In the genomic region with DNA sequence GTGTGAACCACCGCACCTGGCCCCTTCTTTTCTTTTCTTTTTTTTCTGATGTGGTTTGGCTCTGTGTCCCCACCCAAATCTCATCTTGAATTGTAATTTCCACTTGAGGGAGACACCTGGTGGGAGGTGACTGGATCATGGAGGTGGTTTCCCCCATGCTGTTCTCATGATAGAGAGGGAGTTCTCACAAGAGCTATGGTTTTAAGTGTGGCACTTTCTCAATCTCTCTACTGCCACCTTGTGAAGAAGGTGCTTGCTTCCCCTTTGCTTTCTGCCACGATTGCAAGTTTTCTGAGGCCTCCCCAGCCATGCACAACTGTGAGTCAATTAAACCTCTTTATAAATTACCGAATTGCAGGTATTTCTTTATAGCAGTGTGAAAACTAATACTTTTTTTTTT, we compare ENCODE assay signal across 10 cellular contexts. TPM values are rescaled to one million over a fixed set of nuclear protein-coding genes. Genes with fewer than 3 reads are reported as not detected.
A peak's percentile ranks its signal among the peaks of the same experiment; 100 is the strongest.
DNase-seq lines count a peak whose midpoint lies in the region; ATAC-seq, FAIRE-seq and TF ChIP-seq lines count a peak whose summit lies in the region.
"Had no signal": no experiment of that assay in that cellular context is flagged by ENCODE, and none has a peak within 500 bp of the region (broad histone marks: within the 10 kb centered on the region; RNA-seq: fewer than 3 reads in every experiment).

No MANE protein-coding gene starts in this region.

- TF ChIP-seq RAD21 in K562 (CRISPR knock-in tag; conservative IDR thresholded peaks at IDR 0.05 in 1 of 2, IDR thresholded peaks at IDR 0.05 in 1 of 2): peak in 1 of 2 experiments; percentile 37; a peak in 2 of 4 replicates

- H3K9me3 Mint-ChIP-seq in activated CD4-positive, alpha-beta T cell treated with anti-CD3 and anti-CD28 coated beads, Interleukin-2, amount 10 ng/mL, durations not matched to agents 7 days and 5 days: no peaks in the 10 kb centered on the region
- H3K9me3 Mint-ChIP-seq in progenitor cell of endocrine pancreas (ENCODE audit: low read depth): no peaks in the 10 kb centered on the region
- no peaks in the 10 kb centered on the region for H3K9me3 Mint-ChIP-seq in stimulated activated effector memory CD8-positive, alpha-beta T cell treated with anti-CD3 and anti-CD28 coated beads, Interleukin-12 subunit alpha, Interleukin-12 subunit beta, amount 100 ng/mL, for 72 hours

- H4K20me1 ChIP-seq in K562 (replicated peaks; ENCODE audit: control insufficient read depth, insufficient read depth, low read length): no peaks in the 10 kb centered on the region

- 41% methylated on average over 3 of the region's 3 CpGs for WGBS in K562 (ENCODE audit: insufficient coverage, low coverage, missing lambda C conversion rate)

- TF ChIP-seq CTCF in K562 (IDR thresholded peaks at IDR 0.05 in 2 of 3, conservative IDR thresholded peaks at IDR 0.05 in 1 of 3; ENCODE audit: insufficient read depth in 2 of 3, low read depth in 1 of 3, low read length in 3 of 3): peak; percentile 38 to 41 (median 39); a peak in 5 of 6 replicates
- TF ChIP-seq CTCF in progenitor cell of endocrine pancreas (IDR thresholded peaks at IDR 0.05; ENCODE audit: unreplicated experiment): peak; percentile 37

- BruUV-seq in K562 (replicated peaks; lab: Mats Ljungman, UMichigan): no TSS peak

- H3K36me3 ChIP-seq in K562 (ENCODE audit: control insufficient read depth, insufficient read depth, low read length): no peaks in the 10 kb centered on the region

- no peak for FAIRE-seq in K562 (lab: Jason Lieb, UNC)
- FAIRE-seq: endometrium had no signal

- H3K9me1 ChIP-seq in K562 (ENCODE audit: control insufficient read depth, insufficient read depth, low read length): no peaks in the 10 kb centered on the region

- no peaks in the 10 kb centered on the region for H3K27me3 ChIP-seq in K562 (ENCODE audit: control insufficient read depth in 2 of 2, insufficient read depth in 2 of 2, low read length in 2 of 2)

- in situ Hi-C loops in K562 (cut with MboI): loop anchor here (10.0 kb wide), 1 partner anchor 317 kb away; a partner anchor contains a TSS

- CTCF ChIA-PET in activated CD4-positive, alpha-beta T cell treated with anti-CD3 and anti-CD28 coated beads, Interleukin-2, amount 10 ng/mL, durations not matched to agents 7 days and 5 days (lab: Charles Lee): interaction anchor here (0.6 to 2.8 kb wide), 6 partner anchors 10 to 939 kb away, joined by 3 to 10 read pairs (median 4); a partner anchor contains a TSS
- CTCF ChIA-PET in K562 (lab: Yijun Ruan, JAX; ENCODE audit: low intra/inter-chr PET ratio): no interaction called here

- H3K4me2 ChIP-seq in K562 (ENCODE audit: insufficient read depth, low read length): no peak overlapping the region

- no peaks in the 10 kb centered on the region for H3K36me3 Mint-ChIP-seq in activated CD4-positive, alpha-beta T cell treated with anti-CD3 and anti-CD28 coated beads, Interleukin-2, amount 10 ng/mL, durations not matched to agents 7 days and 5 days (ENCODE audit: low read depth)
- H3K36me3 Mint-ChIP-seq in progenitor cell of endocrine pancreas (ENCODE audit: insufficient read depth): no peaks in the 10 kb centered on the region
- peaks cover 1% of the 10 kb centered on the region for H3K36me3 Mint-ChIP-seq in stimulated activated effector memory CD8-positive, alpha-beta T cell treated with anti-CD3 and anti-CD28 coated beads, Interleukin-12 subunit alpha, Interleukin-12 subunit beta, amount 100 ng/mL, for 72 hours

- intact Hi-C loops in K562 (cut with micrococcal nuclease): no loop called here

- no peak for TF ChIP-seq EP300 in K562 (IDR thresholded peaks at IDR 0.05; ENCODE audit: low read length)

- H3K27ac ChIP-seq in K562 (ENCODE audit: extremely low read depth, low read depth, low read length): no peak overlapping the region

- no peaks in the 10 kb centered on the region for H3K79me2 ChIP-seq in K562 (ENCODE audit: control insufficient read depth, insufficient read depth, low read length)

- no peak overlapping the region for H2AFZ ChIP-seq in K562 (ENCODE audit: low read depth, low read length)

- POLR2A ChIA-PET in activated CD4-positive, alpha-beta T cell treated with anti-CD3 and anti-CD28 coated beads, Interleukin-2, amount 10 ng/mL, durations not matched to agents 7 days and 5 days (lab: Charles Lee): no interaction called here
- POLR2A ChIA-PET in K562 (lab: Yijun Ruan, JAX): interaction anchor here (1.4 kb wide), 1 partner anchor 11 kb away, joined by 7 read pairs; a partner anchor contains a TSS

- peaks cover 5 to 11% of the 10 kb centered on the region in 2 experiments; a peak in 3 of 5 replicates for H3K4me1 ChIP-seq in K562 (replicated peaks in 1 of 2; ENCODE audit: control insufficient read depth in 2 of 2, insufficient read depth in 2 of 2, low read length in 2 of 2)

- no peaks in the 10 kb centered on the region for H3K9me3 ChIP-seq in K562 (replicated peaks; ENCODE audit: control insufficient read depth, insufficient read depth, low read depth, low read length)

- H3K9ac ChIP-seq in K562 (ENCODE audit: insufficient read depth in 1 of 2, low read depth in 2 of 2, low read length in 2 of 2): no peak overlapping the region

- H3K4me3 ChIP-seq in K562: no peak overlapping the region

- ATAC-seq in K562: peak; percentile 28; the same call in 2 of the 3 replicates
- ATAC-seq in stimulated activated effector memory CD8-positive, alpha-beta T cell treated with anti-CD3 and anti-CD28 coated beads, Interleukin-12 subunit alpha, Interleukin-12 subunit beta, amount 100 ng/mL, for 72 hours: no peak
- no peak for ATAC-seq in HG03520 (IDR thresholded peaks at IDR 0.05; ENCODE audit: unreplicated experiment)

- no peak overlapping the region for H3K4me3 Mint-ChIP-seq in activated CD4-positive, alpha-beta T cell treated with anti-CD3 and anti-CD28 coated beads, Interleukin-2, amount 10 ng/mL, durations not matched to agents 7 days and 5 days
- H3K4me3 Mint-ChIP-seq in progenitor cell of endocrine pancreas (ENCODE audit: low read depth): no peak overlapping the region
- no peak overlapping the region for H3K4me3 Mint-ChIP-seq in stimulated activated effector memory CD8-positive, alpha-beta T cell treated with anti-CD3 and anti-CD28 coated beads, Interleukin-12 subunit alpha, Interleukin-12 subunit beta, amount 100 ng/mL, for 72 hours

- DNase-seq in activated CD4-positive, alpha-beta T cell treated with anti-CD3 and anti-CD28 coated beads, Interleukin-2, amount 10 ng/mL, durations not matched to agents 7 days and 5 days: peak; percentile 35
- DNase-seq in activated CD4-positive, alpha-beta T cell treated with anti-CD3 and anti-CD28 coated beads, Interleukin-2, amount 50 U/mL, for 4 hours: no peak
- DNase-seq in NCI-H460 (ENCODE audit: extremely low read depth, low read depth): peak; percentile 25
- peak in 1 of 4 experiments; percentile 45 for DNase-seq in K562 (ENCODE audit: extremely low read depth in 1 of 4, low spot score in 3 of 4)
- DNase-seq in progenitor cell of endocrine pancreas (ENCODE audit: low spot score, unreplicated experiment): no peak
- no peak for DNase-seq in stimulated activated effector memory CD8-positive, alpha-beta T cell treated with anti-CD3 and anti-CD28 coated beads, Interleukin-12 subunit alpha, Interleukin-12 subunit beta, amount 100 ng/mL, for 72 hours (ENCODE audit: low spot score in 2 of 2)
- DNase-seq in ecto neural progenitor cell (ENCODE audit: low spot score): no peak
- DNase-seq: GF-D8 had no signal

- no peak for TF ChIP-seq POLR2A in K562 (conservative IDR thresholded peaks at IDR 0.05)

- H3K27me3 Mint-ChIP-seq in activated CD4-positive, alpha-beta T cell treated with anti-CD3 and anti-CD28 coated beads, Interleukin-2, amount 10 ng/mL, durations not matched to agents 7 days and 5 days: peaks cover 1% of the 10 kb centered on the region
- no peaks in the 10 kb centered on the region for H3K27me3 Mint-ChIP-seq in progenitor cell of endocrine pancreas

- peaks cover 16% of the 10 kb centered on the region for H3K4me1 Mint-ChIP-seq in activated CD4-positive, alpha-beta T cell treated with anti-CD3 and anti-CD28 coated beads, Interleukin-2, amount 10 ng/mL, durations not matched to agents 7 days and 5 days
- H3K4me1 Mint-ChIP-seq in progenitor cell of endocrine pancreas (ENCODE audit: low read depth): peaks cover 13% of the 10 kb centered on the region
- H3K4me1 Mint-ChIP-seq in stimulated activated effector memory CD8-positive, alpha-beta T cell treated with anti-CD3 and anti-CD28 coated beads, Interleukin-12 subunit alpha, Interleukin-12 subunit beta, amount 100 ng/mL, for 72 hours: peaks cover 12% of the 10 kb centered on the region

- H3K27ac Mint-ChIP-seq in activated CD4-positive, alpha-beta T cell treated with anti-CD3 and anti-CD28 coated beads, Interleukin-2, amount 10 ng/mL, durations not matched to agents 7 days and 5 days: no peak overlapping the region
- H3K27ac Mint-ChIP-seq in progenitor cell of endocrine pancreas: peak overlapping the region; percentile 74
- no peak overlapping the region for H3K27ac Mint-ChIP-seq in stimulated activated effector memory CD8-positive, alpha-beta T cell treated with anti-CD3 and anti-CD28 coated beads, Interleukin-12 subunit alpha, Interleukin-12 subunit beta, amount 100 ng/mL, for 72 hours

RNA-seq across cellular contexts. Expression of a gene that starts 4.9 kb away (rescaled TPM):
- under 1 TPM; 0.32 to 0.54 TPM for total RNA-seq in activated CD4-positive, alpha-beta T cell treated with anti-CD3 and anti-CD28 coated beads, Interleukin-2, amount 10 ng/mL, durations not matched to agents 7 days and 5 days
- 2.1 and 3.0 TPM in 2 replicates for total RNA-seq in NCI-H460 (2014; rRNA removed; shearing (Covaris generic))
- polyA plus RNA-seq in NCI-H460 (2014; cell fraction: nucleus; rRNA removed): 1.1 and 2.7 TPM in 2 replicates
- 4.2 and 11.1 TPM in 2 replicates for total RNA-seq in K562 (2011; cell fraction: chromatin; rRNA removed; ENCODE audit: low replicate concordance)
- 6.1 and 8.5 TPM in 2 replicates for total RNA-seq in K562 (2011; cell fraction: nucleolus; rRNA removed)
- 4.6 and 5.1 TPM in 2 replicates for total RNA-seq in K562 (2011; cell fraction: nucleoplasm; rRNA removed)
- 1.4 and 1.6 TPM in 2 replicates for total RNA-seq in K562 (2014; rRNA removed)
- total RNA-seq in K562 (2014; rRNA removed; fragmentation: Illumina TruSeq; extraction: Trizol): 1.3 and 1.4 TPM in 2 replicates
- total RNA-seq in K562 (2015; rRNA removed; fragmentation: Illumina TruSeq; extraction: Trizol): 1.9 and 2.1 TPM in 2 replicates
- 1.4 and 2.0 TPM in 2 replicates for total RNA-seq in K562 (2021)
- 1.2 and 1.7 TPM in 2 replicates for polyA plus RNA-seq in K562 (2011; rRNA removed)
- polyA plus RNA-seq in K562 (2011; cell fraction: cytosol; rRNA removed): 1.7 and 4.4 TPM in 2 replicates
- 1.0 and 1.9 TPM in 2 replicates for polyA plus RNA-seq in K562 (2011; cell fraction: nucleus; rRNA removed)
- polyA plus RNA-seq in K562 (2012): 3.4 and 5.8 TPM in 2 replicates
- polyA plus RNA-seq in K562 (2014; fragmentation: Illumina TruSeq; extraction: Trizol): 2.5 and 2.7 TPM in 2 replicates
- polyA plus RNA-seq in K562 (2014; fragmentation: Nextera tagmentation; extraction: Ambion mirVana): 1 to 10 TPM; 4.8 to 5.4 TPM
- 0.88 and 1.5 TPM in 2 replicates for polyA plus RNA-seq in K562 (2014; rRNA removed)
- polyA minus RNA-seq in K562 (2011; rRNA and poly(A)+ RNA removed): 0.63 and 1.9 TPM in 2 replicates
- polyA minus RNA-seq in K562 (2011; cell fraction: cytosol; rRNA and poly(A)+ RNA removed): 2.4 TPM in 1 of 2 replicates, not detected in the other
- 0.78 and 1.8 TPM in 2 replicates for polyA minus RNA-seq in K562 (2011; cell fraction: nucleus; rRNA and poly(A)+ RNA removed)
- 22.3 and 22.9 TPM in 2 replicates for total RNA-seq in progenitor cell of endocrine pancreas

RNA-seq across cellular contexts. Expression of a gene that starts 10.3 kb away (rescaled TPM):
- total RNA-seq in activated CD4-positive, alpha-beta T cell treated with anti-CD3 and anti-CD28 coated beads, Interleukin-2, amount 10 ng/mL, durations not matched to agents 7 days and 5 days: 10 to 100 TPM; 58.5 to 62.7 TPM
- total RNA-seq in NCI-H460 (2014; rRNA removed; shearing (Covaris generic)): 92.1 and 106 TPM in 2 replicates
- 92.9 and 97.1 TPM in 2 replicates for polyA plus RNA-seq in NCI-H460 (2014; cell fraction: nucleus; rRNA removed)
- 71.4 and 154 TPM in 2 replicates for total RNA-seq in K562 (2011; cell fraction: chromatin; rRNA removed; ENCODE audit: low replicate concordance)
- total RNA-seq in K562 (2011; cell fraction: nucleolus; rRNA removed): 93.2 and 100 TPM in 2 replicates
- total RNA-seq in K562 (2011; cell fraction: nucleoplasm; rRNA removed): 58.0 and 70.3 TPM in 2 replicates
- 154 and 158 TPM in 2 replicates for total RNA-seq in K562 (2014; rRNA removed)
- 83.0 and 89.9 TPM in 2 replicates for total RNA-seq in K562 (2014; rRNA removed; fragmentation: Illumina TruSeq; extraction: Trizol)
- 117 and 126 TPM in 2 replicates for total RNA-seq in K562 (2015; rRNA removed; fragmentation: Illumina TruSeq; extraction: Trizol)
- total RNA-seq in K562 (2021): 136 and 151 TPM in 2 replicates
- polyA plus RNA-seq in K562 (2011; rRNA removed): 85.2 and 95.3 TPM in 2 replicates
- polyA plus RNA-seq in K562 (2011; cell fraction: cytosol; rRNA removed): 105 and 226 TPM in 2 replicates
- 99.8 and 134 TPM in 2 replicates for polyA plus RNA-seq in K562 (2011; cell fraction: nucleus; rRNA removed)
- polyA plus RNA-seq in K562 (2012): 61.0 and 83.5 TPM in 2 replicates
- 117 and 127 TPM in 2 replicates for polyA plus RNA-seq in K562 (2014; fragmentation: Illumina TruSeq; extraction: Trizol)
- 1 to 10 TPM; 6.5 to 8.2 TPM for polyA plus RNA-seq in K562 (2014; fragmentation: Nextera tagmentation; extraction: Ambion mirVana)
- 83.8 and 94.3 TPM in 2 replicates for polyA plus RNA-seq in K562 (2014; rRNA removed)
- 104 and 142 TPM in 2 replicates for polyA minus RNA-seq in K562 (2011; rRNA and poly(A)+ RNA removed)
- polyA minus RNA-seq in K562 (2011; cell fraction: cytosol; rRNA and poly(A)+ RNA removed): 65.7 and 82.8 TPM in 2 replicates
- 48.7 and 75.2 TPM in 2 replicates for polyA minus RNA-seq in K562 (2011; cell fraction: nucleus; rRNA and poly(A)+ RNA removed)
- total RNA-seq in progenitor cell of endocrine pancreas: 71.6 and 74.4 TPM in 2 replicates

RNA-seq across cellular contexts. Expression of a gene that starts 27.6 kb away (rescaled TPM):
- not detected for total RNA-seq in activated CD4-positive, alpha-beta T cell treated with anti-CD3 and anti-CD28 coated beads, Interleukin-2, amount 10 ng/mL, durations not matched to agents 7 days and 5 days
- 0.30 TPM in 1 of 2 replicates, not detected in the other for total RNA-seq in NCI-H460 (2014; rRNA removed; shearing (Covaris generic))
- not detected in 2 replicates for polyA plus RNA-seq in NCI-H460 (2014; cell fraction: nucleus; rRNA removed)
- total RNA-seq in K562 (2011; cell fraction: chromatin; rRNA removed; ENCODE audit: low replicate concordance): 1.4 TPM in 1 of 2 replicates, not detected in the other
- total RNA-seq in K562 (2011; cell fraction: nucleolus; rRNA removed): 3.0 and 3.9 TPM in 2 replicates
- total RNA-seq in K562 (2011; cell fraction: nucleoplasm; rRNA removed): 1.5 and 1.6 TPM in 2 replicates
- total RNA-seq in K562 (2014; rRNA removed): 0.45 and 1.3 TPM in 2 replicates
- total RNA-seq in K562 (2014; rRNA removed; fragmentation: Illumina TruSeq; extraction: Trizol): 0.15 TPM in 1 of 2 replicates, not detected in the other
- total RNA-seq in K562 (2015; rRNA removed; fragmentation: Illumina TruSeq; extraction: Trizol): 0.38 and 0.43 TPM in 2 replicates
- 1.5 and 1.6 TPM in 2 replicates for total RNA-seq in K562 (2021)
- 0.10 and 0.79 TPM in 2 replicates for polyA plus RNA-seq in K562 (2011; rRNA removed)
- 1.1 and 1.7 TPM in 2 replicates for polyA plus RNA-seq in K562 (2011; cell fraction: cytosol; rRNA removed)
- polyA plus RNA-seq in K562 (2011; cell fraction: nucleus; rRNA removed): 0.40 and 0.63 TPM in 2 replicates
- polyA plus RNA-seq in K562 (2012): 0.83 and 2.2 TPM in 2 replicates
- 0.22 and 0.72 TPM in 2 replicates for polyA plus RNA-seq in K562 (2014; fragmentation: Illumina TruSeq; extraction: Trizol)
- under 1 TPM in 1 of 2 experiments, not detected in 1; 0.03 TPM for polyA plus RNA-seq in K562 (2014; fragmentation: Nextera tagmentation; extraction: Ambion mirVana)
- 0.80 and 1.9 TPM in 2 replicates for polyA plus RNA-seq in K562 (2014; rRNA removed)
- 0.25 TPM in 1 of 2 replicates, not detected in the other for polyA minus RNA-seq in K562 (2011; rRNA and poly(A)+ RNA removed)
- 1.1 TPM in 1 of 2 replicates, not detected in the other for polyA minus RNA-seq in K562 (2011; cell fraction: cytosol; rRNA and poly(A)+ RNA removed)
- polyA minus RNA-seq in K562 (2011; cell fraction: nucleus; rRNA and poly(A)+ RNA removed): 0.13 and 0.33 TPM in 2 replicates
- total RNA-seq in progenitor cell of endocrine pancreas: 21.6 and 23.7 TPM in 2 replicates

RNA-seq across cellular contexts. Expression of a gene that starts 33.5 kb away (rescaled TPM):
- total RNA-seq in activated CD4-positive, alpha-beta T cell treated with anti-CD3 and anti-CD28 coated beads, Interleukin-2, amount 10 ng/mL, durations not matched to agents 7 days and 5 days: 1 to 10 TPM; 1.8 to 2.5 TPM
- 5.6 and 7.0 TPM in 2 replicates for total RNA-seq in NCI-H460 (2014; rRNA removed; shearing (Covaris generic))
- 2.6 and 12.4 TPM in 2 replicates for polyA plus RNA-seq in NCI-H460 (2014; cell fraction: nucleus; rRNA removed)
- total RNA-seq in K562 (2011; cell fraction: chromatin; rRNA removed; ENCODE audit: low replicate concordance): 1.3 and 3.7 TPM in 2 replicates
- 2.9 and 4.3 TPM in 2 replicates for total RNA-seq in K562 (2011; cell fraction: nucleolus; rRNA removed)
- total RNA-seq in K562 (2011; cell fraction: nucleoplasm; rRNA removed): 2.7 TPM in 2 replicates
- 1.6 and 2.3 TPM in 2 replicates for total RNA-seq in K562 (2014; rRNA removed)
- total RNA-seq in K562 (2014; rRNA removed; fragmentation: Illumina TruSeq; extraction: Trizol): 0.32 and 0.36 TPM in 2 replicates
- total RNA-seq in K562 (2015; rRNA removed; fragmentation: Illumina TruSeq; extraction: Trizol): 0.83 and 1.0 TPM in 2 replicates
- total RNA-seq in K562 (2021): 1.6 and 1.7 TPM in 2 replicates
- 0.79 and 0.88 TPM in 2 replicates for polyA plus RNA-seq in K562 (2011; rRNA removed)
- 0.86 and 3.2 TPM in 2 replicates for polyA plus RNA-seq in K562 (2011; cell fraction: cytosol; rRNA removed)
- polyA plus RNA-seq in K562 (2011; cell fraction: nucleus; rRNA removed): 0.44 and 0.95 TPM in 2 replicates
- polyA plus RNA-seq in K562 (2012): 1.1 and 1.5 TPM in 2 replicates
- polyA plus RNA-seq in K562 (2014; fragmentation: Illumina TruSeq; extraction: Trizol): 0.54 and 0.58 TPM in 2 replicates
- polyA plus RNA-seq in K562 (2014; fragmentation: Nextera tagmentation; extraction: Ambion mirVana): under 1 TPM in 1 of 2 experiments, not detected in 1; 0.06 TPM
- polyA plus RNA-seq in K562 (2014; rRNA removed): 1.1 TPM in 2 replicates
- polyA minus RNA-seq in K562 (2011; rRNA and poly(A)+ RNA removed): 0.36 and 0.46 TPM in 2 replicates
- polyA minus RNA-seq in K562 (2011; cell fraction: cytosol; rRNA and poly(A)+ RNA removed): 0.91 and 1.5 TPM in 2 replicates
- 1.1 and 1.3 TPM in 2 replicates for polyA minus RNA-seq in K562 (2011; cell fraction: nucleus; rRNA and poly(A)+ RNA removed)
- total RNA-seq in progenitor cell of endocrine pancreas: 2.1 and 2.6 TPM in 2 replicates

RNA-seq across cellular contexts. Expression of a gene that starts 55.5 kb away (rescaled TPM):
- not detected for total RNA-seq in activated CD4-positive, alpha-beta T cell treated with anti-CD3 and anti-CD28 coated beads, Interleukin-2, amount 10 ng/mL, durations not matched to agents 7 days and 5 days
- total RNA-seq in NCI-H460 (2014; rRNA removed; shearing (Covaris generic)): not detected in 2 replicates
- not detected in 2 replicates for polyA plus RNA-seq in NCI-H460 (2014; cell fraction: nucleus; rRNA removed)
- 5.1 and 11.8 TPM in 2 replicates for total RNA-seq in K562 (2011; cell fraction: chromatin; rRNA removed; ENCODE audit: low replicate concordance)
- 5.3 and 5.5 TPM in 2 replicates for total RNA-seq in K562 (2011; cell fraction: nucleolus; rRNA removed)
- 4.3 and 6.0 TPM in 2 replicates for total RNA-seq in K562 (2011; cell fraction: nucleoplasm; rRNA removed)
- 1.5 and 1.8 TPM in 2 replicates for total RNA-seq in K562 (2014; rRNA removed)
- total RNA-seq in K562 (2014; rRNA removed; fragmentation: Illumina TruSeq; extraction: Trizol): 1.9 and 2.0 TPM in 2 replicates
- 1.6 and 2.2 TPM in 2 replicates for total RNA-seq in K562 (2015; rRNA removed; fragmentation: Illumina TruSeq; extraction: Trizol)
- 1.6 and 2.6 TPM in 2 replicates for total RNA-seq in K562 (2021)
- 5.0 and 6.1 TPM in 2 replicates for polyA plus RNA-seq in K562 (2011; rRNA removed)
- 5.1 and 8.0 TPM in 2 replicates for polyA plus RNA-seq in K562 (2011; cell fraction: cytosol; rRNA removed)
- 6.2 and 8.4 TPM in 2 replicates for polyA plus RNA-seq in K562 (2011; cell fraction: nucleus; rRNA removed)
- 2.1 and 2.8 TPM in 2 replicates for polyA plus RNA-seq in K562 (2012)
- 4.0 and 4.1 TPM in 2 replicates for polyA plus RNA-seq in K562 (2014; fragmentation: Illumina TruSeq; extraction: Trizol)
- polyA plus RNA-seq in K562 (2014; fragmentation: Nextera tagmentation; extraction: Ambion mirVana): under 1 TPM; 0.29 to 0.39 TPM
- polyA plus RNA-seq in K562 (2014; rRNA removed): 1.7 and 2.3 TPM in 2 replicates
- 0.99 and 5.1 TPM in 2 replicates for polyA minus RNA-seq in K562 (2011; rRNA and poly(A)+ RNA removed)
- polyA minus RNA-seq in K562 (2011; cell fraction: cytosol; rRNA and poly(A)+ RNA removed): 1.4 and 3.9 TPM in 2 replicates
- 1.4 and 2.3 TPM in 2 replicates for polyA minus RNA-seq in K562 (2011; cell fraction: nucleus; rRNA and poly(A)+ RNA removed)
- 3.7 and 4.8 TPM in 2 replicates for total RNA-seq in progenitor cell of endocrine pancreas

Comparison
In these comparisons a context has a peak if more than half of its experiments do, and no peak if none do; other contexts are left out.
1. DNase-seq: peak in activated CD4-positive, alpha-beta T cell treated with anti-CD3 and anti-CD28 coated beads, Interleukin-2, amount 10 ng/mL, durations not matched to agents 7 days and 5 days (single experiment) and NCI-H460 (single experiment); none in activated CD4-positive, alpha-beta T cell treated with anti-CD3 and anti-CD28 coated beads, Interleukin-2, amount 50 U/mL, for 4 hours (0 of 2), progenitor cell of endocrine pancreas (single experiment), stimulated activated effector memory CD8-positive, alpha-beta T cell treated with anti-CD3 and anti-CD28 coated beads, Interleukin-12 subunit alpha, Interleukin-12 subunit beta, amount 100 ng/mL, for 72 hours (0 of 2) and ecto neural progenitor cell (single experiment).